8 cellular contexts compared by ENCODE assay signal in the genomic region with DNA sequence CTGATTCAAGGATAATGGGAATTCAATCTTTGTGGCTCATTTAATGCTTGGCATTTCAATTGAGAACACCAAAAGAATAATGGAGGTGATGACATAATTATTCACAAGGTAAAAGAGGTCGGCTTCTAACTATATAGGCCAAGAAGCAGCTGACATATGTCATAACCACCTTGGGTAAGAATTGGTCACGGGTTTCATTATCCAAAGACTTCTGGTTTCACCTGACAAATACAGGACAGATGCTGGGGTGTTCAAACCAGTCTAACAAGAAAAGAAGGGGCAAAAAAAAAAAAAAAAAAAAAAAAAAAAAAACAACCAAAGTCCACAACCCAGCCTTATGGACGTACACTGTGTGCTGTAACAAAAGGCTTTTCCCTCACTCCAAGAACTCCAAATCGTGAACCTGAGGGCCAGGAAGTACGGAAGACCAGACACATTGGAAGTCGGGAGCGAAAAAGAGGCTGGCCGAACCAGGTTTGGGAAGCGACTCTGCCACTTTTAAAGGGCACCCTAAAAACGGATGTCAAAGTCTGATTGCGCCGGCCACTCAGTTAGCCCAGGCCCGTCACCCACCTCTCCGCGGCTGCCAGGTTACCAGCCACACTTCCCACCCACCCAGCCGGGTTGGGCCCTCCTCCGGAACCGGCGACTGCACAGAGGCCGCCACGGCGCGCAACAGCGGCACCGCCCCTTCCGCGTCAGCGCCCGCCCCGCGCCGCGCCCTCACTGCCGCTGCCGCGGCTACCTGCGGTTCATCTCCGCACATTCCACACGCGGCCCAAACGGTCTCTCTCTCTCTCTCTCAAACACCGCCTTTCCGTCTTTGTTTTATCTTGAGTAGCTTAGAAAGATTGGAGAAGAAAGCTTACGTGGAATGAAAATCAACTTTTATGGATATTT. TPM values are rescaled to one million over a fixed set of nuclear protein-coding genes. Genes with fewer than 3 reads are reported as not detected.
DNase-seq lines count a peak whose midpoint lies in the region; ATAC-seq, FAIRE-seq and TF ChIP-seq lines count a peak whose summit lies in the region.

A gene with protein sequence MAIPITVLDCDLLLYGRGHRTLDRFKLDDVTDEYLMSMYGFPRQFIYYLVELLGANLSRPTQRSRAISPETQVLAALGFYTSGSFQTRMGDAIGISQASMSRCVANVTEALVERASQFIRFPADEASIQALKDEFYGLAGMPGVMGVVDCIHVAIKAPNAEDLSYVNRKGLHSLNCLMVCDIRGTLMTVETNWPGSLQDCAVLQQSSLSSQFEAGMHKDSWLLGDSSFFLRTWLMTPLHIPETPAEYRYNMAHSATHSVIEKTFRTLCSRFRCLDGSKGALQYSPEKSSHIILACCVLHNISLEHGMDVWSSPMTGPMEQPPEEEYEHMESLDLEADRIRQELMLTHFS (minus strand): TSS at position 677 of the 900 bp plus-strand sequence. CDS start 990 bp downstream, outside the sequence.

- TF ChIP-seq CTCF in left ventricle myocardium inferior (IDR thresholded peaks at IDR 0.05; ENCODE audit: borderline replicate concordance) (no peak), progenitor cell of endocrine pancreas (IDR thresholded peaks at IDR 0.05; ENCODE audit: unreplicated experiment) (no peak)

- H3K27ac Mint-ChIP-seq in progenitor cell of endocrine pancreas: peak within 1 kb of the TSS; percentile 100

- peaks cover 23% of the 10 kb centered on the region for H3K36me3 ChIP-seq in left ventricle myocardium inferior

- H3K4me3 Mint-ChIP-seq in progenitor cell of endocrine pancreas (ENCODE audit: low read depth): peak within 1 kb of the TSS; percentile 99

- H3K27me3 Mint-ChIP-seq in progenitor cell of endocrine pancreas: no peaks in the 10 kb centered on the region

- H3K9me3 ChIP-seq in left ventricle myocardium inferior (replicated peaks): no peaks in the 10 kb centered on the region

- peak; percentile 95 for FAIRE-seq in GM12891 (lab: Jason Lieb, UNC)

- no peaks in the 10 kb centered on the region for H3K27me3 ChIP-seq in left ventricle myocardium inferior (ENCODE audit: low read depth)

- TF ChIP-seq POLR2A in GM12891 (IDR thresholded peaks at IDR 0.05; ENCODE audit: low read depth, low read length): no peak

- peaks cover 3% of the 10 kb centered on the region for H3K36me3 Mint-ChIP-seq in progenitor cell of endocrine pancreas (ENCODE audit: insufficient read depth)

- DNase-seq in GM12891 (ENCODE audit: insufficient read length, low spot score): peak; percentile 84
- DNase-seq in NCI-H128 (lab: John Stamatoyannopoulos, UW; ENCODE audit: unreplicated experiment): peak; percentile 78
- DNase-seq in T follicular helper cell (ENCODE audit: low read depth): peak; percentile 86
- peak; percentile 83 for DNase-seq in amniotic epithelial cell (ENCODE audit: low read depth)
- DNase-seq in left ventricle myocardium inferior: peak; percentile 90
- peak; percentile 83 for DNase-seq in progenitor cell of endocrine pancreas (ENCODE audit: low spot score, unreplicated experiment)
- peak; percentile 87 for DNase-seq in ureter (ENCODE audit: low spot score)

- peaks cover 18% of the 10 kb centered on the region for H3K4me1 Mint-ChIP-seq in progenitor cell of endocrine pancreas (ENCODE audit: low read depth)

- intact Hi-C loops in left ventricle myocardium inferior (cut with micrococcal nuclease): no loop called here

- peak within 1 kb of the TSS; percentile 97 for H3K4me3 ChIP-seq in left ventricle myocardium inferior

- H3K9me3 Mint-ChIP-seq in progenitor cell of endocrine pancreas (ENCODE audit: low read depth): no peaks in the 10 kb centered on the region

- ATAC-seq in HG02759 (IDR thresholded peaks at IDR 0.05; ENCODE audit: unreplicated experiment): peak; percentile 98

- peaks cover 74% of the 10 kb centered on the region for H3K4me1 ChIP-seq in left ventricle myocardium inferior

- H3K27ac ChIP-seq in left ventricle myocardium inferior (replicated peaks): peak within 1 kb of the TSS; percentile 93

TF ChIP-seq in GM12891, 5 proteins besides CTCF, POLR2A, EP300 and RAD21:
- TF ChIP-seq TAF1 (IDR thresholded peaks at IDR 0.05; ENCODE audit: low read depth, low read length) (no peak), POU2F2 (IDR thresholded peaks at IDR 0.05; ENCODE audit: low read depth, low read length) (peak; percentile 24; the same call in 1 of the 2 replicates), SPI1 (IDR thresholded peaks at IDR 0.05; ENCODE audit: low read depth, low read length) (no peak), POLR2AphosphoS5 (IDR thresholded peaks at IDR 0.05; ENCODE audit: low read depth, low read length) (0 out of 2 replicates have a peak, but pooled peaks have one; percentile 36), PAX5 (IDR thresholded peaks at IDR 0.05; ENCODE audit: insufficient read depth, low read length, severe bottlenecking) (peak; percentile 40)
TF ChIP-seq in GM12891: peak in this region for 3.

RNA-seq across cellular contexts. Expression of the gene that starts here (rescaled TPM):
- polyA plus RNA-seq in GM12891 (2012; ENCODE audit: low read depth, missing spikeins): 2.4 TPM
- total RNA-seq in left ventricle myocardium inferior (4.8 TPM), progenitor cell of endocrine pancreas (7.9 and 9.0 TPM in 2 replicates), ureter (4.8 TPM)

Comparison
In these comparisons a context has a peak if more than half of its experiments do, and no peak if none do; other contexts are left out.
1. Peak in every context shown above with its lines: DNase-seq, ATAC-seq, H3K4me3 ChIP-seq and H3K27ac ChIP-seq.